In the genomic region with DNA sequence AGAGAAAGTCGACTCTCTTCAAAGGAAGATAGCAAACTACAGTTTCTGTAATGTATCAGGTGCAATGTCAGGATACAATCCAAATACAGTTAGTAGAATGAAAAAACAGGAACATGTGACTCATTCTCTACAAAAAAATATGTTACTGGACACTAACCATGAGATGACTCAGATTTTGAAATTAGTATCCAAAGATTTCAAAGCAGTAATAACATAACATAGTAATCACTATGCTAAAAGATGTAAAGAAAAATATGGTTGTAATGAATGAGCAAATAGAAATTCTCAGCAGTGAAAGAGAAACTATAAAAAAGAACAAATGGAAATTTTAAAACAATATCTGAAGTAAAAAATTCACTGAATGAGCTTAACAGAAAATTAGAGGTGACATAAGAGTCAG, we compare ENCODE assay signal across 23 cellular contexts. TPM values are rescaled to one million over a fixed set of nuclear protein-coding genes. Genes with fewer than 3 reads are reported as not detected.
DNase-seq lines count a peak whose midpoint lies in the region; ATAC-seq and TF ChIP-seq lines count a peak whose summit lies in the region.
"Had no signal": no experiment of that assay in that cellular context is flagged by ENCODE, and none has a peak within 500 bp of the region (broad histone marks: within the 10 kb centered on the region; RNA-seq: fewer than 3 reads in every experiment).

No MANE protein-coding gene starts in this region.

- H3K4me2 ChIP-seq in SK-N-SH = no peak overlapping the region
- H3K4me2 ChIP-seq in mesendoderm (ENCODE audit: low read length) = no peak overlapping the region

- H3K18ac ChIP-seq in mesendoderm (ENCODE audit: low read length) = no peak overlapping the region

- no peaks in the 10 kb centered on the region for H3F3A ChIP-seq in SK-N-SH (replicated peaks; ENCODE audit: insufficient read depth)

- peaks cover 11% of the 10 kb centered on the region; the same call in 1 of the 2 replicates for H3K9me3 ChIP-seq in SK-N-SH
- H3K9me3 ChIP-seq: body of pancreas had no signal

- no peak for TF ChIP-seq RAD21 in SK-N-SH (IDR thresholded peaks at IDR 0.05; ENCODE audit: low read length)

- WGBS in SK-N-SH (ENCODE audit: low lambda C conversion rate) = 43% methylated on average over 1 of the region's 1 CpG
- no CpG with 5 or more reads among the region's 1 CpG for WGBS in mesendoderm (ENCODE audit: extremely low coverage, insufficient coverage, low lambda C conversion rate)

- in situ Hi-C loops in astrocyte of the spinal cord (cut with HindIII; ENCODE audit: low sequenced_read_pairs) = no loop called here

- H3K4me1 ChIP-seq in SK-N-SH (ENCODE audit: control insufficient read depth in 1 of 2, insufficient read depth in 2 of 2, low read depth in 1 of 2, low read length in 1 of 2) (no peaks in the 10 kb centered on the region), mesendoderm (ENCODE audit: control insufficient read depth, low read depth, low read length) (no peaks in the 10 kb centered on the region)
- H3K4me1 ChIP-seq: body of pancreas, left lung had no signal

- H3K27me3 ChIP-seq in SK-N-SH (ENCODE audit: insufficient read depth) (no peaks in the 10 kb centered on the region), mesendoderm (ENCODE audit: insufficient read depth, low read length, poor library complexity) (no peaks in the 10 kb centered on the region)
- H3K27me3 ChIP-seq: body of pancreas, left lung had no signal

- CTCF ChIA-PET in SK-N-SH (lab: Yijun Ruan, JAX) = interaction anchor here (0.9 to 1.6 kb wide), 3 partner anchors 8 to 609 kb away, joined by 3 to 5 read pairs (median 5); no protein-coding TSS in a partner anchor

- H2BK15ac ChIP-seq in mesendoderm (replicated peaks; ENCODE audit: low read depth) = no peak overlapping the region

- no peak for TF ChIP-seq EP300 in SK-N-SH (IDR thresholded peaks at IDR 0.05; ENCODE audit: borderline replicate concordance in 1 of 2, low read depth in 1 of 2, low read length in 1 of 2)

- H3K36me3 ChIP-seq in SK-N-SH (replicated peaks in 1 of 2; ENCODE audit: control insufficient read depth in 1 of 2, insufficient read depth in 2 of 2, low read length in 1 of 2) = no peaks in the 10 kb centered on the region
- H3K36me3 ChIP-seq in mesendoderm (ENCODE audit: control insufficient read depth, insufficient read depth, low read length) = no peaks in the 10 kb centered on the region
- H3K36me3 ChIP-seq: left lung had no signal

- no peaks in the 10 kb centered on the region for H3K9me2 ChIP-seq in SK-N-SH

- H3K4ac ChIP-seq in mesendoderm (ENCODE audit: low read depth, low read length) = no peak overlapping the region

- no peak for TF ChIP-seq CTCF in SK-N-SH (IDR thresholded peaks at IDR 0.05)
- no peak for TF ChIP-seq CTCF in astrocyte of the spinal cord (IDR thresholded peaks at IDR 0.05; ENCODE audit: low read depth, low read length)
- TF ChIP-seq CTCF in foreskin fibroblast (IDR thresholded peaks at IDR 0.05; ENCODE audit: low read depth, low read length) = no peak

- H4K8ac ChIP-seq in mesendoderm (ENCODE audit: low read depth, low read length) = no peak overlapping the region

- H3K79me2 ChIP-seq in SK-N-SH (ENCODE audit: insufficient read depth) (no peaks in the 10 kb centered on the region), mesendoderm (ENCODE audit: control insufficient read depth, insufficient read depth, low read length) (no peaks in the 10 kb centered on the region)

- H3K56ac ChIP-seq in mesendoderm (ENCODE audit: low read length) = no peak overlapping the region

- no peak overlapping the region for H4K5ac ChIP-seq in mesendoderm (ENCODE audit: low read length)

- no peak overlapping the region for H3K27ac ChIP-seq in SK-N-SH (ENCODE audit: low read depth in 2 of 2, low read length in 1 of 2)
- no peak overlapping the region for H3K27ac ChIP-seq in mesendoderm (ENCODE audit: low read depth, low read length)
- H3K27ac ChIP-seq: 22Rv1, body of pancreas, left lung had no signal

- POLR2A ChIA-PET in SK-N-SH (lab: Yijun Ruan, JAX) = no interaction called here

- DNase-seq in SK-N-SH (no peak), LHCN-M2 (ENCODE audit: low read depth) (peak; percentile 78), astrocyte of the spinal cord (ENCODE audit: low read depth, low spot score) (peak; percentile 37), foreskin fibroblast (peak; percentile 30 to 59), mesendoderm (no peak), NCI-H510A treated with DMSO at 0.1 percent for 48 hours (lab: John Stamatoyannopoulos, UW) (no peak)
- DNase-seq: activated T-cell treated with anti-CD3 and anti-CD28 coated beads, Interleukin-2, amount 50 U/mL, for 4 hours; body of pancreas; cortex of kidney; left lung; NCI-H1930; Right ventricle myocardium superior; stimulated activated CD4-positive, alpha-beta T cell treated with anti-CD3 and anti-CD28 coated beads, Interleukin-12 subunit alpha, Interleukin-12 subunit beta, amount 100 ng/mL, for 4 hours; stimulated activated CD8-positive, alpha-beta memory T cell treated with anti-CD3 and anti-CD28 coated beads, Interleukin-4, amount 100 ng/mL, for 48 hours; substantia nigra had no signal

- no peaks in the 10 kb centered on the region for H4K20me1 ChIP-seq in SK-N-SH (ENCODE audit: insufficient read depth)

- no peak overlapping the region for H2BK5ac ChIP-seq in mesendoderm (ENCODE audit: low read length)

- H2AFZ ChIP-seq in SK-N-SH (ENCODE audit: low read depth) = no peak overlapping the region

- ATAC-seq in SK-N-SH treated with all-trans-retinoic acid at 6 μM for 48 hours = no peak
- no peak for ATAC-seq in GM21529 (IDR thresholded peaks at IDR 0.05; ENCODE audit: unreplicated experiment)
- ATAC-seq: body of pancreas, left lung had no signal

- no peak overlapping the region for H2BK120ac ChIP-seq in mesendoderm (ENCODE audit: low read depth, low read length)

- no peaks in the 10 kb centered on the region for H3K79me1 ChIP-seq in mesendoderm (ENCODE audit: low read length)

- H3K4me3 ChIP-seq in SK-N-SH (ENCODE audit: low read depth in 2 of 2, low read length in 1 of 2) (no peak overlapping the region), astrocyte of the spinal cord (ENCODE audit: low read depth, low read length) (no peak overlapping the region), foreskin fibroblast (ENCODE audit: low read depth in 1 of 2, low read length in 2 of 2) (no peak overlapping the region), mesendoderm (ENCODE audit: low read length) (no peak overlapping the region)
- H3K4me3 ChIP-seq: body of pancreas, left lung had no signal

- no peak overlapping the region for H2AK5ac ChIP-seq in mesendoderm (ENCODE audit: low read length)

- H3K23ac ChIP-seq in mesendoderm (ENCODE audit: low read length) = no peak overlapping the region

- H3K9ac ChIP-seq in SK-N-SH (no peak overlapping the region), mesendoderm (ENCODE audit: low read length) (no peak overlapping the region)

TF ChIP-seq in SK-N-SH treated with all-trans-retinoic acid at 6 μM for 48 hours, 23 proteins besides CTCF, POLR2A, EP300 and RAD21:
- TF ChIP-seq ZNF70 (CRISPR knock-in tag; IDR thresholded peaks at IDR 0.05) (no peak), ZFP30 (CRISPR knock-in tag; IDR thresholded peaks at IDR 0.05) (peak; percentile 97)
TF ChIP-seq in SK-N-SH treated with all-trans-retinoic acid at 6 μM for 48 hours: peak in this region for 1.

TF ChIP-seq in SK-N-SH, 30 proteins besides CTCF, POLR2A, EP300 and RAD21 (continues in another document):
- TF ChIP-seq, protein P1, sequence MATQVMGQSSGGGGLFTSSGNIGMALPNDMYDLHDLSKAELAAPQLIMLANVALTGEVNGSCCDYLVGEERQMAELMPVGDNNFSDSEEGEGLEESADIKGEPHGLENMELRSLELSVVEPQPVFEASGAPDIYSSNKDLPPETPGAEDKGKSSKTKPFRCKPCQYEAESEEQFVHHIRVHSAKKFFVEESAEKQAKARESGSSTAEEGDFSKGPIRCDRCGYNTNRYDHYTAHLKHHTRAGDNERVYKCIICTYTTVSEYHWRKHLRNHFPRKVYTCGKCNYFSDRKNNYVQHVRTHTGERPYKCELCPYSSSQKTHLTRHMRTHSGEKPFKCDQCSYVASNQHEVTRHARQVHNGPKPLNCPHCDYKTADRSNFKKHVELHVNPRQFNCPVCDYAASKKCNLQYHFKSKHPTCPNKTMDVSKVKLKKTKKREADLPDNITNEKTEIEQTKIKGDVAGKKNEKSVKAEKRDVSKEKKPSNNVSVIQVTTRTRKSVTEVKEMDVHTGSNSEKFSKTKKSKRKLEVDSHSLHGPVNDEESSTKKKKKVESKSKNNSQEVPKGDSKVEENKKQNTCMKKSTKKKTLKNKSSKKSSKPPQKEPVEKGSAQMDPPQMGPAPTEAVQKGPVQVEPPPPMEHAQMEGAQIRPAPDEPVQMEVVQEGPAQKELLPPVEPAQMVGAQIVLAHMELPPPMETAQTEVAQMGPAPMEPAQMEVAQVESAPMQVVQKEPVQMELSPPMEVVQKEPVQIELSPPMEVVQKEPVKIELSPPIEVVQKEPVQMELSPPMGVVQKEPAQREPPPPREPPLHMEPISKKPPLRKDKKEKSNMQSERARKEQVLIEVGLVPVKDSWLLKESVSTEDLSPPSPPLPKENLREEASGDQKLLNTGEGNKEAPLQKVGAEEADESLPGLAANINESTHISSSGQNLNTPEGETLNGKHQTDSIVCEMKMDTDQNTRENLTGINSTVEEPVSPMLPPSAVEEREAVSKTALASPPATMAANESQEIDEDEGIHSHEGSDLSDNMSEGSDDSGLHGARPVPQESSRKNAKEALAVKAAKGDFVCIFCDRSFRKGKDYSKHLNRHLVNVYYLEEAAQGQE (IDR thresholded peaks at IDR 0.05; ENCODE audit: low read depth, low read length) = no peak
- TF ChIP-seq FOXM1 (IDR thresholded peaks at IDR 0.05; ENCODE audit: low read depth) (no peak), SMC3 (IDR thresholded peaks at IDR 0.05; ENCODE audit: low read depth, low read length) (no peak), CHD2 (IDR thresholded peaks at IDR 0.05; ENCODE audit: low read length, partially characterized antibody) (no peak), MEF2A (IDR thresholded peaks at IDR 0.05; ENCODE audit: borderline replicate concordance, low read depth) (no peak), RCOR1 (IDR thresholded peaks at IDR 0.05; ENCODE audit: low read length) (no peak), TEAD4 (IDR thresholded peaks at IDR 0.05; ENCODE audit: borderline replicate concordance, insufficient read depth) (no peak)
- TF ChIP-seq, protein P2, sequence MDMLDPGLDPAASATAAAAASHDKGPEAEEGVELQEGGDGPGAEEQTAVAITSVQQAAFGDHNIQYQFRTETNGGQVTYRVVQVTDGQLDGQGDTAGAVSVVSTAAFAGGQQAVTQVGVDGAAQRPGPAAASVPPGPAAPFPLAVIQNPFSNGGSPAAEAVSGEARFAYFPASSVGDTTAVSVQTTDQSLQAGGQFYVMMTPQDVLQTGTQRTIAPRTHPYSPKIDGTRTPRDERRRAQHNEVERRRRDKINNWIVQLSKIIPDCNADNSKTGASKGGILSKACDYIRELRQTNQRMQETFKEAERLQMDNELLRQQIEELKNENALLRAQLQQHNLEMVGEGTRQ (IDR thresholded peaks at IDR 0.05; ENCODE audit: borderline replicate concordance, low read depth, low read length) = no peak

RNA-seq across cellular contexts. Expression of gene SHOC1, which starts 42.3 kb away (rescaled TPM):
- not detected in 2 replicates for polyA plus RNA-seq in SK-N-SH (2012; rRNA removed)
- 0.03 TPM in 1 of 2 replicates, not detected in the other for polyA plus RNA-seq in SK-N-SH (2012; cell fraction: cytosol; rRNA removed)
- 0.01 and 0.04 TPM in 2 replicates for polyA plus RNA-seq in SK-N-SH (2012; cell fraction: nucleus; rRNA removed)
- 0.26 TPM in 1 of 2 replicates, not detected in the other for total RNA-seq in LHCN-M2 (2014; rRNA removed)
- polyA plus RNA-seq in LHCN-M2 (2012) = 0.04 TPM
- polyA plus RNA-seq in mesendoderm (2013, experiment 1 of 2) = not detected
- polyA plus RNA-seq in mesendoderm (2013, experiment 2 of 2) = not detected
- total RNA-seq: activated T-cell treated with anti-CD3 and anti-CD28 coated beads, Interleukin-2, amount 50 U/mL, for 4 hours; NCI-H460; neural crest cell; pulmonary artery endothelial cell; Right ventricle myocardium superior; T-helper 1 cell treated with Interleukin-12 subunit alpha and Interleukin-12 subunit beta and Interleukin-4 antibody, amounts not matched to agents 30 ng/mL and 1 ng/mL, for 36 hours had no signal
- polyA plus RNA-seq: BJ had no signal

Comparison
In these comparisons a context has a peak if more than half of its experiments do, and no peak if none do; other contexts are left out.
1. DNase-seq: peak in LHCN-M2 (single experiment), astrocyte of the spinal cord (single experiment) and foreskin fibroblast (2 of 2); none in SK-N-SH (single experiment), mesendoderm (single experiment) and NCI-H510A treated with DMSO at 0.1 percent for 48 hours (single experiment).